ENCODE assay signal across 8 cellular contexts in the genomic region with DNA sequence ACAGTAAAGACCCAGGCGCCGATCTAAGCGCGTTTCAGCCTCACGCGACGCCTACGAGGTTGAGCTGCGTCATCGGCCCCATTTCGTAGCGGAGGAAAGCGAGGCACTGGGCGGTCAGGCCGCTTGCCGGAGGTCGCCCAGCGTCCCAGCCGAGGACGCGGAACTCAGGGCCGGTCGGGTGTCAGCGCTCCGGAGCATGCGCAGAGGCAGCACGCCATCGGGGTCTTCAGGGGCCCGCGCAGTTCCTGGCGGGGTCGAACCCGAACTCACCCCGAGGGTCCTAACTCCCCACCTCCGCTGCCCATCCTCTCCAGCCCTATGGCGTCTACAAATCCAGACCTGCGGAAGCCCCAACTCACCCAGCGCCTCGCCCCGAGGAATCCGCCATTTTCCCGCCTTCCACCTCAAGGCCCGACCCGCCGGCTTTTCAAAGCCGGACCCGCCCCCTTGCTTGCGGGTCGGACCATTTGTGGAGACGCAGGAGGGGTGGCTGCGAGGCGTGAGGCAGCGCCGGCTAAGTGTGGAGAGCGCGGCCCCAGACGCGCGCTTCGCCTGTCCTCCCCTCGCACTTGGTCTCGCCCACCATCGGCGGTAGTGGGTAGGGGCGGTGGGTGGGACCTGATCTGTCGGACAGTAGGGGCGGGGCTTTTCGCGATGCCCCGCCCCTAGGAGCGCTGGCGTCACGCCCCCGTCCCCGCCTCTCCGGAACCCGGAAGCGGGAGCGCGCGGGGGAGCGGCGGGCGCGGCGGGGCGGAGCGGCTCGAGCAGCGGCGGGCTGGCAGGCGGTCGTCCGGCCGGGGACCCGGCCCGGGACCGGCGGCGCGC.
DNase-seq lines count a peak whose midpoint lies in the region; ATAC-seq and TF ChIP-seq lines count a peak whose summit lies in the region.

TSS of gene HAUS8 (minus strand) at position 418 of the 825 bp plus-strand sequence. CDS start at position 388, 30 bp downstream.
TSS of gene MYO9B (plus strand) at position 743 of the 825 bp plus-strand sequence. CDS start 25,941 bp downstream, outside the sequence.

- peak; percentile 78 for ATAC-seq in HG03432 (IDR thresholded peaks at IDR 0.05; ENCODE audit: unreplicated experiment)

- TF ChIP-seq POLR2A in GM19193 (IDR thresholded peaks at IDR 0.05; ENCODE audit: extremely low read depth, insufficient read depth, insufficient read length), result peak; percentile 80

- DNase-seq in AML-193 (lab: John Stamatoyannopoulos, UW) (peak; percentile 95 to 96), NCI-H510A (lab: John Stamatoyannopoulos, UW) (peak; percentile 98), cerebellar nuclear complex (lab: John Stamatoyannopoulos, UW) (peak; percentile 79 to 98), islet precursor cell (peak; percentile 100)
- peak; percentile 99 for DNase-seq in activated CD4-positive, CD25-positive, alpha-beta regulatory T cell treated with anti-CD3 and anti-CD28 coated beads, Interleukin-2, amount 50 U/mL, for 72 hours
- peak; percentile 97 for DNase-seq in stimulated activated CD4-positive, alpha-beta T cell treated with anti-CD3 and anti-CD28 coated beads, Interleukin-12 subunit alpha, Interleukin-12 subunit beta, amount 100 ng/mL, for 4 hours

Comparison
In these comparisons a context has a peak if more than half of its experiments do, and no peak if none do; other contexts are left out.
1. Peak in every context shown above with its lines: DNase-seq and ATAC-seq.